ENCODE assay signal across 10 cellular contexts in the genomic region with DNA sequence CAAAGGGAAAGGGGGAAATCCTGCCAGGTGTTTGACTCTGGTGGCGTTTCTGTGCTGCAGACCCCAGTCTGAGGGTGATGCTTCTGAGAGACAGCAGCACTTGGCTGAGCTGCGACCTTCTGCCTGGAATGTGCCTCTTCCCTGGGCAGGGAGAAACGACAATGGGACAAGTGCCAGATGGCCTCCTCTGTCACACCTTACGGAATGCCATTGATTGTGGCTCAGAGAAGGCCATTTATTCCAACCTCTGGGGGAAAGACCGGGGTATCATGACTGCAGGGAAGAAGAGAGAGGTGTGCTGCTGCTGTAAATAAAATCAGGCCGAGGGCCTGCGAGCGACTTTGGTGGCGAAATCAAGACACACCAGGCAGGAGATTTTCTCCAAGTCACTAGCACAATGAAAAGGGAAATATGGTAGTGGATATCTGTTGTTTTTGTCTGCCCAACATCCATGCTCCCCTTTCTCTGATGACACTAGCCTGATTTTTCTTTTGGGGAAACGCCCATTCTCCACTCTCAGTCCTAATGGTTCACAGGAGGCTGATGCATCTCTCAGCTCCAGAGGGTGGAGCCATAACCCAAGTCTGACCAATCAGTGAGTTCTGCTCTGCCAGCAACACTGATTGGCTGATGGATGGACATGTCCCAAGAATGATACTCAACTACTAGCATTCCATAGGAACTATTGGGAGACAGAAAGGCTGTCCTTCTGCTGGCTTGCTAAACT.
DNase-seq lines count a peak whose midpoint lies in the region; ATAC-seq and TF ChIP-seq lines count a peak whose summit lies in the region.
"Had no signal": no experiment of that assay in that cellular context is flagged by ENCODE, and none has a peak within 500 bp of the region (broad histone marks: within the 10 kb centered on the region; RNA-seq: fewer than 3 reads in every experiment).

No MANE protein-coding gene starts in this region.

- peak overlapping the region; percentile 9 for H3K9ac ChIP-seq in endodermal cell (ENCODE audit: extremely low read depth, low read length, poor library complexity, severe bottlenecking)
- H3K9ac ChIP-seq in neuronal stem cell (ENCODE audit: low read depth, low read length, poor library complexity) = no peak overlapping the region
- H3K9ac ChIP-seq in colonic mucosa (ENCODE audit: low read depth in 2 of 2, low read length in 2 of 2) = no peak overlapping the region

- no peak overlapping the region for H4K8ac ChIP-seq in neuronal stem cell (ENCODE audit: low read depth, low read length)

- H2BK12ac ChIP-seq in neuronal stem cell (ENCODE audit: low read length) = no peak overlapping the region

- H4K91ac ChIP-seq in neuronal stem cell (ENCODE audit: low read depth, low read length, poor library complexity) = no peak overlapping the region

- H3K27me3 ChIP-seq in endodermal cell (ENCODE audit: control insufficient read depth, insufficient read depth, low read length, poor library complexity, severe bottlenecking) (no peaks in the 10 kb centered on the region), neuronal stem cell (ENCODE audit: control insufficient read depth in 3 of 3, insufficient read depth in 3 of 3, low read depth in 1 of 3, low read length in 3 of 3) (no peaks in the 10 kb centered on the region), esophagus squamous epithelium (no peaks in the 10 kb centered on the region), colonic mucosa (no peaks in the 10 kb centered on the region)

- ATAC-seq in GM18498 (IDR thresholded peaks at IDR 0.05; ENCODE audit: unreplicated experiment) (peak; percentile 63), GM21423 (IDR thresholded peaks at IDR 0.05; ENCODE audit: unreplicated experiment) (no peak), HG02981 (IDR thresholded peaks at IDR 0.05; ENCODE audit: unreplicated experiment) (no peak)

- H3K9me3 ChIP-seq in endodermal cell (ENCODE audit: control insufficient read depth, low read length) (no peaks in the 10 kb centered on the region), neuronal stem cell (replicated peaks in 1 of 2; ENCODE audit: control insufficient read depth in 2 of 2, insufficient read depth in 1 of 2, low read depth in 1 of 2, low read length in 2 of 2) (no peaks in the 10 kb centered on the region), esophagus squamous epithelium (no peaks in the 10 kb centered on the region), colonic mucosa (no peaks in the 10 kb centered on the region)

- no peak overlapping the region for H3K4me2 ChIP-seq in neuronal stem cell (ENCODE audit: insufficient read depth, low read length, poor library complexity, severe bottlenecking)

- WGBS in endodermal cell (ENCODE audit: insufficient coverage in 1 of 2, insufficient read length in 1 of 2), 2 experiments = 61 to 72% methylated on average over 6 to 10 of the region's 10 CpGs
- WGBS in neuronal stem cell (ENCODE audit: extremely low coverage in 2 of 2, insufficient read length in 2 of 2, insufficient replicate concordance in 1 of 2), 2 donors = no CpG with 5 or more reads among the region's 10 CpGs
- 77 to 86% methylated on average over 9 to 10 of the region's 10 CpGs for WGBS in esophagus squamous epithelium, 2 donors

- TF ChIP-seq POLR2A in esophagus squamous epithelium (IDR thresholded peaks at IDR 0.05) = no peak

- H2AK5ac ChIP-seq in neuronal stem cell (ENCODE audit: low read depth, low read length) = no peak overlapping the region

- no peaks in the 10 kb centered on the region for H3K9me3 Mint-ChIP-seq in endodermal cell
- H3K9me3 Mint-ChIP-seq: T-helper 1 cell treated with Interleukin-12 subunit alpha and Interleukin-12 subunit beta and Interleukin-4 antibody, amounts not matched to agents 30 μg/mL and 1 μg/mL, for 36 hours had no signal

- H2AFZ ChIP-seq in neuronal stem cell (ENCODE audit: low read length) = no peak overlapping the region

- no peak overlapping the region for H3K14ac ChIP-seq in neuronal stem cell (ENCODE audit: low read length)

- H3K36me3 Mint-ChIP-seq in endodermal cell (ENCODE audit: low read depth) = no peaks in the 10 kb centered on the region

- peaks cover 62% of the 10 kb centered on the region for H3K4me1 Mint-ChIP-seq in endodermal cell

- TF ChIP-seq CTCF in endodermal cell (conservative IDR thresholded peaks at IDR 0.05) = no peak
- TF ChIP-seq CTCF in esophagus squamous epithelium (IDR thresholded peaks at IDR 0.05) = no peak
- no peak for TF ChIP-seq CTCF in colonic mucosa (IDR thresholded peaks at IDR 0.05)

- no peaks in the 10 kb centered on the region for H3K36me3 ChIP-seq in endodermal cell (ENCODE audit: control insufficient read depth, insufficient read depth, low read length)
- H3K36me3 ChIP-seq in neuronal stem cell (replicated peaks in 1 of 2; ENCODE audit: control insufficient read depth in 2 of 2, insufficient read depth in 2 of 2, low read length in 2 of 2) = no peaks in the 10 kb centered on the region
- H3K36me3 ChIP-seq in esophagus squamous epithelium = no peaks in the 10 kb centered on the region
- H3K36me3 ChIP-seq in colonic mucosa = no peaks in the 10 kb centered on the region

- no peak overlapping the region for H2BK5ac ChIP-seq in neuronal stem cell (ENCODE audit: low read length)

- no peaks in the 10 kb centered on the region for H3K27me3 Mint-ChIP-seq in endodermal cell (ENCODE audit: insufficient read depth)

- H3K27ac ChIP-seq in endodermal cell (ENCODE audit: low read depth, low read length) (no peak overlapping the region), neuronal stem cell (replicated peaks; ENCODE audit: low read length) (peak overlapping the region; percentile 12), esophagus squamous epithelium (peak overlapping the region in 2 of 4 donors; percentile 15 to 75), colonic mucosa (no peak overlapping the region)

- peak; percentile 2 for DNase-seq in NAMALWA (ENCODE audit: low spot score)
- DNase-seq in endodermal cell = peak; percentile 86
- no peak for DNase-seq in neuronal stem cell (ENCODE audit: low spot score)
- no peak for DNase-seq in esophagus squamous epithelium (lab: John Stamatoyannopoulos, UW)
- no peak for DNase-seq in colonic mucosa
- DNase-seq: effector CD4-positive, alpha-beta T cell had no signal

- peak overlapping the region; percentile 83 for H3K27ac Mint-ChIP-seq in endodermal cell
- H3K27ac Mint-ChIP-seq: T-helper 1 cell treated with Interleukin-12 subunit alpha and Interleukin-12 subunit beta and Interleukin-4 antibody, amounts not matched to agents 30 μg/mL and 1 μg/mL, for 36 hours had no signal

- H2BK120ac ChIP-seq in neuronal stem cell (ENCODE audit: low read depth, low read length) = no peak overlapping the region

- no peak overlapping the region for H3K4ac ChIP-seq in neuronal stem cell (ENCODE audit: low read length)

- H3K4me1 ChIP-seq in endodermal cell (ENCODE audit: control insufficient read depth, insufficient read depth, low read length) (peaks cover 17% of the 10 kb centered on the region), neuronal stem cell (ENCODE audit: control insufficient read depth in 2 of 2, insufficient read depth in 1 of 2, low read depth in 1 of 2, low read length in 2 of 2) (peaks cover 25 to 36% of the 10 kb centered on the region in 2 donors), esophagus squamous epithelium (peaks cover 3 to 24% (median 5%) of the 10 kb centered on the region in 3 donors), colonic mucosa (no peaks in the 10 kb centered on the region)

- intact Hi-C loops in esophagus squamous epithelium (cut with DNase I) = no loop called here
- intact Hi-C loops in colonic mucosa (cut with DNase I) = no loop called here

- H2BK15ac ChIP-seq in neuronal stem cell (ENCODE audit: low read length) = no peak overlapping the region

- H3K4me3 ChIP-seq in endodermal cell (ENCODE audit: low read length) (no peak overlapping the region), neuronal stem cell (ENCODE audit: low read length in 2 of 2) (no peak overlapping the region), esophagus squamous epithelium (no peak overlapping the region), colonic mucosa (no peak overlapping the region)

- H3K23ac ChIP-seq in neuronal stem cell (ENCODE audit: low read depth, low read length, poor library complexity) = no peak overlapping the region

- no peaks in the 10 kb centered on the region for H3K79me1 ChIP-seq in neuronal stem cell (ENCODE audit: low read depth, low read length)

- no peak overlapping the region for H3K18ac ChIP-seq in neuronal stem cell (ENCODE audit: low read length)

- no peak overlapping the region for H3K4me3 Mint-ChIP-seq in endodermal cell
- H3K4me3 Mint-ChIP-seq: T-helper 1 cell treated with Interleukin-12 subunit alpha and Interleukin-12 subunit beta and Interleukin-4 antibody, amounts not matched to agents 30 μg/mL and 1 μg/mL, for 36 hours had no signal

Comparison
In these comparisons a context has a peak if more than half of its experiments do, and no peak if none do; other contexts are left out.
1. DNase-seq: peak in NAMALWA (single experiment) and endodermal cell (single experiment); none in neuronal stem cell (single experiment), esophagus squamous epithelium (single experiment) and colonic mucosa (single experiment).